ENCODE assay signal across 1 cellular context in the genomic region with DNA sequence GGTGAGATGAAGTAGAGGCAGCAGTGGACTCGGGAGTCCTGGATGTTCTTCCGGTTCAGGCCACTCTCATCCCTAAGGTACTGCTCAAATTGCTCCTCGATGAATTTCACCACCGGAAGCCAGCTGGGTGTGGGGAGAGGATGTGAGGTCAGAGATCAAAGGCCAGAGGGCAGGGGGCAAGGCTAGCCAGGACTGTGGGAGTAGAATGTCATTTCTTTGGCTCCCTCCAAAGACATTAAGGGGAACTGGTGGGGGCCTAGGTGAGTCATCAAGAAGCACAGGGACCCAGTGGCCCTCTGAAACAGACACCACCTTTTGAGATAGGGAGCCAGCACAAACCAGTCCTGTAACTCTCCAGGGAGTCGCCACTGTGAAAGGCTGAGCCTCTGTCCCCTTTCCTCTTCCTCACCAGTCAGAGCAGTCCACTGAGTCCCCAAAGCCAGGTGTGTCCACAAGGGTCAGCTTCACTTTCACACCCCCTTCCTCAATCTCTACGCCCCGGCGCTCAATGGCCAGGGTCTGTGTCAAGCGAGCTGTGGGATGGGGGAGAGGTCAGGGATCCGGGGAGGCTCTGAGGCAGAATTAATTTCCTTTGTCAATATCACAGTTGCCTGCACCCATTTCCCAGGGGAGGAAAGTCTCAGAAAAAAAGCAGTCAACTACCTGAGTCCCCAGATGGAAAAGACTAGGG.
TF ChIP-seq lines count a peak whose summit lies in the region.

No MANE protein-coding gene starts in this region.

TF ChIP-seq in HEK293, 187 proteins besides CTCF, POLR2A, EP300 and RAD21 (continued from another document):
- TF ChIP-seq ZSCAN23 (tag by site-specific recombination; IDR thresholded peaks at IDR 0.05) = no peak
- 0 out of 2 replicates have a peak, but pooled peaks have one; percentile 33 for TF ChIP-seq ZNF76 (tag by site-specific recombination; IDR thresholded peaks at IDR 0.05; ENCODE audit: borderline replicate concordance, low read depth)
- no peak for TF ChIP-seq GFI1B (tag by site-specific recombination; IDR thresholded peaks at IDR 0.05)
- TF ChIP-seq ZBTB48 (tag by site-specific recombination; IDR thresholded peaks at IDR 0.05) = peak; percentile 38; the same call in 1 of the 2 replicates
- TF ChIP-seq ZBTB1 (tag by site-specific recombination; IDR thresholded peaks at IDR 0.05) = no peak
- 0 out of 2 replicates have a peak, but pooled peaks have one; percentile 32 for TF ChIP-seq ZIC2 (tag by site-specific recombination; IDR thresholded peaks at IDR 0.05)
- TF ChIP-seq GLIS2 (tag by site-specific recombination; IDR thresholded peaks at IDR 0.05) = no peak
- 0 out of 2 replicates have a peak, but pooled peaks have one; percentile 9 for TF ChIP-seq ZBTB17 (tag by site-specific recombination; IDR thresholded peaks at IDR 0.05)
- no peak for TF ChIP-seq ZNF791 (tag by site-specific recombination; IDR thresholded peaks at IDR 0.05)
- no peak for TF ChIP-seq ZBTB6 (tag by site-specific recombination; IDR thresholded peaks at IDR 0.05)
- TF ChIP-seq SCRT1 (tag by site-specific recombination; IDR thresholded peaks at IDR 0.05; ENCODE audit: borderline replicate concordance) = no peak
- TF ChIP-seq ZNF423 (tag by site-specific recombination; IDR thresholded peaks at IDR 0.05) = no peak
- TF ChIP-seq GLI4 (tag by site-specific recombination; IDR thresholded peaks at IDR 0.05) = no peak
- peak; percentile 55; the same call in 1 of the 2 replicates for TF ChIP-seq GLIS1 (tag by site-specific recombination; IDR thresholded peaks at IDR 0.05)
- no peak for TF ChIP-seq ZNF544 (tag by site-specific recombination; IDR thresholded peaks at IDR 0.05)
- no peak for TF ChIP-seq ZNF596 (tag by site-specific recombination; IDR thresholded peaks at IDR 0.05)
- peak; percentile 98 for TF ChIP-seq BCL11A (tag by site-specific recombination; IDR thresholded peaks at IDR 0.05; ENCODE audit: low read depth)
- TF ChIP-seq ZNF433 (tag by site-specific recombination; IDR thresholded peaks at IDR 0.05; ENCODE audit: low read depth) = no peak
- TF ChIP-seq OSR2 (tag by site-specific recombination; IDR thresholded peaks at IDR 0.05) = peak; percentile 80
